ENCODE assay signal across 8 cellular contexts in genomic region chr12:50220357-50221061, GRCh38. TPM values are rescaled to one million over a fixed set of nuclear protein-coding genes. Genes with fewer than 3 reads are reported as not detected.
A peak's percentile ranks its signal among the peaks of the same experiment; 100 is the strongest.
DNase-seq lines count a peak whose midpoint lies in the region; ATAC-seq and TF ChIP-seq lines count a peak whose summit lies in the region.

No MANE protein-coding gene starts in this region.

- TF ChIP-seq CTCF in AG09309 (IDR thresholded peaks at IDR 0.05; ENCODE audit: control insufficient read depth, insufficient read depth, low read depth, low read length, missing control alignments) (no peak), KMS-11 (conservative IDR thresholded peaks at IDR 0.05; ENCODE audit: low read depth, low read length) (no peak), hepatocyte (IDR thresholded peaks at IDR 0.05; ENCODE audit: poor library complexity) (no peak)

- H3K79me2 ChIP-seq in KMS-11 (ENCODE audit: insufficient read depth, low read depth) (no peaks in the 10 kb centered on the region), hepatocyte (peaks cover 44% of the 10 kb centered on the region)

- H3K4me3 ChIP-seq in AG09309 (ENCODE audit: control insufficient read depth, low read depth, low read length) (peak overlapping the region; percentile 79), KMS-11 (IDR thresholded peaks at IDR 0.05; ENCODE audit: insufficient read depth, low read depth, low read length) (no peak overlapping the region), hepatocyte (peak overlapping the region; percentile 2)

- 17% methylated on average over 4 of the region's 4 CpGs for WGBS in hepatocyte (ENCODE audit: low lambda C conversion rate, missing lambda C conversion rate)

- no peaks in the 10 kb centered on the region for H3K27me3 ChIP-seq in KMS-11 (ENCODE audit: insufficient read depth, low read depth)
- H3K27me3 ChIP-seq in hepatocyte = no peaks in the 10 kb centered on the region

- peak overlapping the region; percentile 27; the same call in 1 of the 2 replicates for H3K9ac ChIP-seq in KMS-11

- H3K36me3 ChIP-seq in KMS-11 (ENCODE audit: insufficient read depth) (no peaks in the 10 kb centered on the region), hepatocyte (replicated peaks; ENCODE audit: insufficient read depth, low read depth) (no peaks in the 10 kb centered on the region)

- H4K20me1 ChIP-seq in KMS-11 (ENCODE audit: insufficient read depth) = no peaks in the 10 kb centered on the region
- no peaks in the 10 kb centered on the region for H4K20me1 ChIP-seq in hepatocyte (ENCODE audit: insufficient read depth, poor library complexity, severe bottlenecking)

- H2AFZ ChIP-seq in KMS-11 (ENCODE audit: low read depth) (peak overlapping the region; percentile 38), hepatocyte (no peak overlapping the region)

- H3K27ac ChIP-seq in KMS-11 (peak overlapping the region; percentile 62), hepatocyte (peak overlapping the region; percentile 91)

- no peaks in the 10 kb centered on the region for H3K9me2 ChIP-seq in hepatocyte (replicated peaks; ENCODE audit: insufficient read depth)

- ATAC-seq in GM18868 (IDR thresholded peaks at IDR 0.05; ENCODE audit: unreplicated experiment) = peak; percentile 59
- ATAC-seq in activated naive CD4-positive, alpha-beta T cell treated with anti-CD3 and anti-CD28 coated beads, Interleukin-2, amount 50 U/mL, for 72 hours = peak; percentile 86 to 91

- H3K27ac Mint-ChIP-seq in activated naive CD4-positive, alpha-beta T cell treated with anti-CD3 and anti-CD28 coated beads, Interleukin-2, amount 50 U/mL, for 72 hours = no peak overlapping the region

- H3K9me3 ChIP-seq in hepatocyte (ENCODE audit: low read depth) = no peaks in the 10 kb centered on the region

- H3K4me1 ChIP-seq in KMS-11 (ENCODE audit: low read depth, poor library complexity, severe bottlenecking) (peaks cover 56% of the 10 kb centered on the region), hepatocyte (ENCODE audit: insufficient read depth) (peaks cover 6% of the 10 kb centered on the region)

- peaks cover 4% of the 10 kb centered on the region in 2 donors for H3K36me3 Mint-ChIP-seq in activated naive CD4-positive, alpha-beta T cell treated with anti-CD3 and anti-CD28 coated beads, Interleukin-2, amount 50 U/mL, for 72 hours

- peak; percentile 57 for DNase-seq in AG09309 (ENCODE audit: low read depth)
- peak; percentile 53 to 60 for DNase-seq in activated naive CD4-positive, alpha-beta T cell treated with anti-CD3 and anti-CD28 coated beads, Interleukin-2, amount 50 U/mL, for 72 hours (ENCODE audit: low spot score in 2 of 2)
- peak; percentile 59 for DNase-seq in hepatocyte (ENCODE audit: low spot score)
- DNase-seq in stimulated activated naive CD4-positive, alpha-beta T cell treated with Interleukin-2 at 50 U/mL for 16 hours (lab: John Stamatoyannopoulos, UW) = peak; percentile 40
- no peak for DNase-seq in NCI-H82 (lab: John Stamatoyannopoulos, UW)
- no peak for DNase-seq in NCI-H1092 treated with DMSO at 0.1 percent for 48 hours (lab: John Stamatoyannopoulos, UW)

- H3K4me2 ChIP-seq in KMS-11 (peak overlapping the region; percentile 80), hepatocyte (peak overlapping the region; percentile 64)

- H3K9me3 Mint-ChIP-seq in activated naive CD4-positive, alpha-beta T cell treated with anti-CD3 and anti-CD28 coated beads, Interleukin-2, amount 50 U/mL, for 72 hours = no peaks in the 10 kb centered on the region

RNA-seq across cellular contexts. Expression of gene CERS5, which starts 53.3 kb away (rescaled TPM):
- 10 to 100 TPM; 50.1 to 71.1 TPM for total RNA-seq in activated naive CD4-positive, alpha-beta T cell treated with anti-CD3 and anti-CD28 coated beads, Interleukin-2, amount 50 U/mL, for 72 hours
- 38.8 and 43.3 TPM in 2 replicates for total RNA-seq in hepatocyte
- polyA plus RNA-seq in hepatocyte = 53.3 and 69.0 TPM in 2 replicates

Comparison
In these comparisons a context has a peak if more than half of its experiments do, and no peak if none do; other contexts are left out.
1. DNase-seq: peak in AG09309 (single experiment), activated naive CD4-positive, alpha-beta T cell treated with anti-CD3 and anti-CD28 coated beads, Interleukin-2, amount 50 U/mL, for 72 hours (2 of 2), hepatocyte (single experiment) and stimulated activated naive CD4-positive, alpha-beta T cell treated with Interleukin-2 at 50 U/mL for 16 hours (single experiment); none in NCI-H82 (single experiment) and NCI-H1092 treated with DMSO at 0.1 percent for 48 hours (single experiment).